ENCODE assay signal across 1 cellular context in the genomic region with DNA sequence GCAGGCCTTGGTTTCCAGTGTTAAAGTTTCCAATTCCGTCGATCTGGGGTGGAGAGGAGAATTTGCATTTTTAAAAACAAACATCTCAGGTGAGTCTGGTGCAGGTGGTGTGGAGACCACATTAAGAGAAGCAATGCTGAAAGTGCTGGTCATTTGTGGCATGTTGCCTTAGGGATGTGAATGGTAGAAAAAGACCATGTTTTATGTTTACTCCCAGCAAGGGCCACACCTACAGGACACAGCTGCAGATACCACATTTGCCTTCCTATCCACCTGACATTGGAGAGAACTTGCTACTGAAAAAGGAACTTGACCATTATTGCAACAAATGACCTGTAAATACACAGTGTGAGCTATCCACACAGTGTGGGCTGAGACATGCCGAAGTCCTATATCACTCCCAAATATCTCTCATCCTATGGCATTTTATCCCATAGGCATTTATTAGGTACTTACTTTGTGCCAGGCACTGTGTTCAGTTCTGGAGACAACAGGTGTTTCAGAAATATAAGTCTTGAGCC.
A peak's percentile ranks its signal among the peaks of the same experiment; 100 is the strongest.
TF ChIP-seq lines count a peak whose summit lies in the region.

No MANE protein-coding gene starts in this region.

TF ChIP-seq in liver, 16 proteins besides CTCF, POLR2A, EP300 and RAD21 (continued from another document):
- TF ChIP-seq, protein P1, sequence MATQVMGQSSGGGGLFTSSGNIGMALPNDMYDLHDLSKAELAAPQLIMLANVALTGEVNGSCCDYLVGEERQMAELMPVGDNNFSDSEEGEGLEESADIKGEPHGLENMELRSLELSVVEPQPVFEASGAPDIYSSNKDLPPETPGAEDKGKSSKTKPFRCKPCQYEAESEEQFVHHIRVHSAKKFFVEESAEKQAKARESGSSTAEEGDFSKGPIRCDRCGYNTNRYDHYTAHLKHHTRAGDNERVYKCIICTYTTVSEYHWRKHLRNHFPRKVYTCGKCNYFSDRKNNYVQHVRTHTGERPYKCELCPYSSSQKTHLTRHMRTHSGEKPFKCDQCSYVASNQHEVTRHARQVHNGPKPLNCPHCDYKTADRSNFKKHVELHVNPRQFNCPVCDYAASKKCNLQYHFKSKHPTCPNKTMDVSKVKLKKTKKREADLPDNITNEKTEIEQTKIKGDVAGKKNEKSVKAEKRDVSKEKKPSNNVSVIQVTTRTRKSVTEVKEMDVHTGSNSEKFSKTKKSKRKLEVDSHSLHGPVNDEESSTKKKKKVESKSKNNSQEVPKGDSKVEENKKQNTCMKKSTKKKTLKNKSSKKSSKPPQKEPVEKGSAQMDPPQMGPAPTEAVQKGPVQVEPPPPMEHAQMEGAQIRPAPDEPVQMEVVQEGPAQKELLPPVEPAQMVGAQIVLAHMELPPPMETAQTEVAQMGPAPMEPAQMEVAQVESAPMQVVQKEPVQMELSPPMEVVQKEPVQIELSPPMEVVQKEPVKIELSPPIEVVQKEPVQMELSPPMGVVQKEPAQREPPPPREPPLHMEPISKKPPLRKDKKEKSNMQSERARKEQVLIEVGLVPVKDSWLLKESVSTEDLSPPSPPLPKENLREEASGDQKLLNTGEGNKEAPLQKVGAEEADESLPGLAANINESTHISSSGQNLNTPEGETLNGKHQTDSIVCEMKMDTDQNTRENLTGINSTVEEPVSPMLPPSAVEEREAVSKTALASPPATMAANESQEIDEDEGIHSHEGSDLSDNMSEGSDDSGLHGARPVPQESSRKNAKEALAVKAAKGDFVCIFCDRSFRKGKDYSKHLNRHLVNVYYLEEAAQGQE (IDR thresholded peaks at IDR 0.05) = no peak
- TF ChIP-seq, protein P2, sequence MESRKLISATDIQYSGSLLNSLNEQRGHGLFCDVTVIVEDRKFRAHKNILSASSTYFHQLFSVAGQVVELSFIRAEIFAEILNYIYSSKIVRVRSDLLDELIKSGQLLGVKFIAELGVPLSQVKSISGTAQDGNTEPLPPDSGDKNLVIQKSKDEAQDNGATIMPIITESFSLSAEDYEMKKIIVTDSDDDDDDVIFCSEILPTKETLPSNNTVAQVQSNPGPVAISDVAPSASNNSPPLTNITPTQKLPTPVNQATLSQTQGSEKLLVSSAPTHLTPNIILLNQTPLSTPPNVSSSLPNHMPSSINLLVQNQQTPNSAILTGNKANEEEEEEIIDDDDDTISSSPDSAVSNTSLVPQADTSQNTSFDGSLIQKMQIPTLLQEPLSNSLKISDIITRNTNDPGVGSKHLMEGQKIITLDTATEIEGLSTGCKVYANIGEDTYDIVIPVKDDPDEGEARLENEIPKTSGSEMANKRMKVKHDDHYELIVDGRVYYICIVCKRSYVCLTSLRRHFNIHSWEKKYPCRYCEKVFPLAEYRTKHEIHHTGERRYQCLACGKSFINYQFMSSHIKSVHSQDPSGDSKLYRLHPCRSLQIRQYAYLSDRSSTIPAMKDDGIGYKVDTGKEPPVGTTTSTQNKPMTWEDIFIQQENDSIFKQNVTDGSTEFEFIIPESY (IDR thresholded peaks at IDR 0.05) = no peak
- TF ChIP-seq JUND (IDR thresholded peaks at IDR 0.05) (peak in 1 of 2 donors; percentile 19), FOXA2 (IDR thresholded peaks at IDR 0.05) (peak; percentile 59), SP1 (IDR thresholded peaks at IDR 0.05) (peak; percentile 15), YY1 (IDR thresholded peaks at IDR 0.05) (peak; percentile 32)
TF ChIP-seq in liver: peak in this region for 7.
